Comparison of ENCODE assay signal across 23 cellular contexts in genomic region chr10:126156545-126156944, GRCh38.
"Had no signal": no experiment of that assay in that cellular context is flagged by ENCODE, and none has a peak within 500 bp of the region (broad histone marks: within the 10 kb centered on the region; RNA-seq: fewer than 3 reads in every experiment).

No MANE protein-coding gene starts in this region.

- DNase-seq: activated CD4-positive, alpha-beta T cell treated with anti-CD3 and anti-CD28 coated beads, Interleukin-2, amount 10 ng/mL, durations not matched to agents 24 days and 14 days; activated CD8-positive, alpha-beta memory T cell treated with anti-CD3 and anti-CD28 coated beads, Interleukin-2, amount 10 ng/mL, durations not matched to agents 7 days and 5 days; activated CD8-positive, alpha-beta T cell treated with anti-CD3 and anti-CD28 coated beads for 36 hours; activated gamma-delta T cell; activated naive CD4-positive, alpha-beta T cell treated with anti-CD3 and anti-CD28 coated beads, Interleukin-2, amount 50 U/mL, for 16 hours; activated naive CD8-positive, alpha-beta T cell treated with anti-CD3 and anti-CD28 coated beads, Interleukin-2, amount 50 U/mL, for 24 hours; activated T-cell treated with anti-CD3 and anti-CD28 coated beads for 4 hours; body of pancreas; dermis blood vessel endothelial cell; effector CD8-positive, alpha-beta T cell; immature natural killer cell; lower lobe of right lung; naive B cell; pancreas; small intestine; stimulated activated naive B cell treated with anti-CD40 and anti-IgM and Interleukin-4, amounts not matched to agents 10 μg/mL and 1 μg/mL and 100 μg/mL, for 72 hours; SW 1271; T-helper 17 cell; transverse colon had no signal

- H3K9me3 Mint-ChIP-seq: activated CD4-positive, alpha-beta T cell treated with anti-CD3 and anti-CD28 coated beads, Interleukin-2, amount 10 ng/mL, durations not matched to agents 24 days and 14 days; activated CD8-positive, alpha-beta T cell treated with anti-CD3 and anti-CD28 coated beads for 36 hours; activated naive CD8-positive, alpha-beta T cell treated with anti-CD3 and anti-CD28 coated beads, Interleukin-2, amount 50 U/mL, for 24 hours; activated T-helper 1 cell treated with anti-CD3 and anti-CD28 coated beads, Interleukin-12 subunit alpha, Interleukin-12 subunit beta, Interleukin-2, Interleukin-4 antibody, amounts not matched to agents 30 ng/mL and 10 ng/mL and 1 ng/mL, durations not matched to agents 14 hours and 24 hours and 36 hours had no signal

- H3K36me3 Mint-ChIP-seq: activated CD8-positive, alpha-beta memory T cell treated with anti-CD3 and anti-CD28 coated beads, Interleukin-2, amount 10 ng/mL, durations not matched to agents 7 days and 5 days; immature natural killer cell; naive B cell; stimulated activated naive B cell treated with anti-CD40 and anti-IgM and Interleukin-4, amounts not matched to agents 10 μg/mL and 1 μg/mL and 100 μg/mL, for 72 hours had no signal

- H3K9me3 ChIP-seq: body of pancreas, lower lobe of right lung, pancreas, transverse colon had no signal

- H3K4me3 Mint-ChIP-seq: activated CD4-positive, alpha-beta T cell treated with anti-CD3 and anti-CD28 coated beads, Interleukin-2, amount 10 ng/mL, durations not matched to agents 24 days and 14 days; activated CD8-positive, alpha-beta memory T cell treated with anti-CD3 and anti-CD28 coated beads, Interleukin-2, amount 10 ng/mL, durations not matched to agents 7 days and 5 days; activated CD8-positive, alpha-beta T cell treated with anti-CD3 and anti-CD28 coated beads for 36 hours; activated naive CD8-positive, alpha-beta T cell treated with anti-CD3 and anti-CD28 coated beads, Interleukin-2, amount 50 U/mL, for 24 hours; activated T-helper 1 cell treated with anti-CD3 and anti-CD28 coated beads, Interleukin-12 subunit alpha, Interleukin-12 subunit beta, Interleukin-2, Interleukin-4 antibody, amounts not matched to agents 30 ng/mL and 10 ng/mL and 1 ng/mL, durations not matched to agents 14 hours and 24 hours and 36 hours; immature natural killer cell; naive B cell; stimulated activated naive B cell treated with anti-CD40 and anti-IgM and Interleukin-4, amounts not matched to agents 10 μg/mL and 1 μg/mL and 100 μg/mL, for 72 hours; T-helper 17 cell had no signal

- ATAC-seq: activated CD8-positive, alpha-beta memory T cell treated with anti-CD3 and anti-CD28 coated beads, Interleukin-2, amount 10 ng/mL, durations not matched to agents 7 days and 5 days; activated CD8-positive, alpha-beta T cell treated with anti-CD3 and anti-CD28 coated beads for 36 hours; activated naive CD8-positive, alpha-beta T cell treated with anti-CD3 and anti-CD28 coated beads, Interleukin-2, amount 50 U/mL, for 24 hours; body of pancreas; lower lobe of right lung; pancreas; sciatic nerve; stimulated activated naive B cell treated with anti-CD40 and anti-IgM and Interleukin-4, amounts not matched to agents 10 μg/mL and 1 μg/mL and 100 μg/mL, for 72 hours; T-helper 17 cell had no signal

- H3K27me3 Mint-ChIP-seq: activated CD4-positive, alpha-beta T cell treated with anti-CD3 and anti-CD28 coated beads, Interleukin-2, amount 10 ng/mL, durations not matched to agents 24 days and 14 days; activated CD8-positive, alpha-beta memory T cell treated with anti-CD3 and anti-CD28 coated beads, Interleukin-2, amount 10 ng/mL, durations not matched to agents 7 days and 5 days; activated CD8-positive, alpha-beta T cell treated with anti-CD3 and anti-CD28 coated beads for 36 hours; T-helper 17 cell had no signal

- H3K4me1 ChIP-seq: body of pancreas, lower lobe of right lung, pancreas, transverse colon had no signal

- H3K4me1 Mint-ChIP-seq: activated CD4-positive, alpha-beta T cell treated with anti-CD3 and anti-CD28 coated beads, Interleukin-2, amount 10 ng/mL, durations not matched to agents 24 days and 14 days; activated CD8-positive, alpha-beta memory T cell treated with anti-CD3 and anti-CD28 coated beads, Interleukin-2, amount 10 ng/mL, durations not matched to agents 7 days and 5 days; activated naive CD8-positive, alpha-beta T cell treated with anti-CD3 and anti-CD28 coated beads, Interleukin-2, amount 50 U/mL, for 24 hours; immature natural killer cell; stimulated activated naive B cell treated with anti-CD40 and anti-IgM and Interleukin-4, amounts not matched to agents 10 μg/mL and 1 μg/mL and 100 μg/mL, for 72 hours; T-helper 17 cell had no signal

- H3K27ac Mint-ChIP-seq: activated CD4-positive, alpha-beta T cell treated with anti-CD3 and anti-CD28 coated beads, Interleukin-2, amount 10 ng/mL, durations not matched to agents 24 days and 14 days; activated CD8-positive, alpha-beta memory T cell treated with anti-CD3 and anti-CD28 coated beads, Interleukin-2, amount 10 ng/mL, durations not matched to agents 7 days and 5 days; activated CD8-positive, alpha-beta T cell treated with anti-CD3 and anti-CD28 coated beads for 36 hours; activated naive CD8-positive, alpha-beta T cell treated with anti-CD3 and anti-CD28 coated beads, Interleukin-2, amount 50 U/mL, for 24 hours; activated T-helper 1 cell treated with anti-CD3 and anti-CD28 coated beads, Interleukin-12 subunit alpha, Interleukin-12 subunit beta, Interleukin-2, Interleukin-4 antibody, amounts not matched to agents 30 ng/mL and 10 ng/mL and 1 ng/mL, durations not matched to agents 14 hours and 24 hours and 36 hours; immature natural killer cell; naive B cell; stimulated activated naive B cell treated with anti-CD40 and anti-IgM and Interleukin-4, amounts not matched to agents 10 μg/mL and 1 μg/mL and 100 μg/mL, for 72 hours; T-helper 17 cell had no signal

- H3K27me3 ChIP-seq: body of pancreas, hepatocyte, pancreas, transverse colon had no signal

- H3K36me3 ChIP-seq: lower lobe of right lung, pancreas, transverse colon had no signal

- H3K27ac ChIP-seq: body of pancreas, foreskin keratinocyte, hepatocyte, lower lobe of right lung, pancreas, transverse colon had no signal

- H3K4me3 ChIP-seq: body of pancreas, hepatocyte, lower lobe of right lung, pancreas, transverse colon had no signal
